ENCODE assay signal across 10 cellular contexts in genomic region chr1:3219005-3219724, GRCh38.
DNase-seq lines count a peak whose midpoint lies in the region; ATAC-seq, FAIRE-seq and TF ChIP-seq lines count a peak whose summit lies in the region.
"Had no signal": no experiment of that assay in that cellular context is flagged by ENCODE, and none has a peak within 500 bp of the region (broad histone marks: within the 10 kb centered on the region; RNA-seq: fewer than 3 reads in every experiment).

No MANE protein-coding gene starts in this region.

- H3K9ac ChIP-seq in liver (ENCODE audit: low read depth in 1 of 2, low read length in 2 of 2): no peak overlapping the region

- WGBS in ectodermal cell, 2 experiments: 70 to 73% methylated on average over 32 of the region's 32 CpGs
- 39% methylated on average over 32 of the region's 32 CpGs for WGBS in liver

- no peaks in the 10 kb centered on the region for H3K27me3 ChIP-seq in ectodermal cell (ENCODE audit: control insufficient read depth, insufficient read depth, low read length, poor library complexity, severe bottlenecking)
- peaks cover 0 to 2% (median 0%) of the 10 kb centered on the region in 4 donors for H3K27me3 ChIP-seq in liver (ENCODE audit: control insufficient read depth in 4 of 4, insufficient read depth in 4 of 4, low read length in 3 of 4)

- no peak for FAIRE-seq in GM19239 (lab: Jason Lieb, UNC)

- H3K9me3 ChIP-seq in ectodermal cell (ENCODE audit: control insufficient read depth, low read length) (no peaks in the 10 kb centered on the region), liver (ENCODE audit: control insufficient read depth in 4 of 4, low read length in 3 of 4) (no peaks in the 10 kb centered on the region)

- no peak for TF ChIP-seq CTCF in liver (IDR thresholded peaks at IDR 0.05; ENCODE audit: low read depth, low read length, missing input control)

- TF ChIP-seq RAD21 in liver (IDR thresholded peaks at IDR 0.05): peak in 1 of 2 donors; percentile 11

- ATAC-seq in GM18498 (IDR thresholded peaks at IDR 0.05; ENCODE audit: unreplicated experiment): no peak
- no peak for ATAC-seq in GM19035 (IDR thresholded peaks at IDR 0.05; ENCODE audit: unreplicated experiment)

- no peak overlapping the region for H3K4me3 ChIP-seq in ectodermal cell (ENCODE audit: insufficient read depth, low read depth, low read length)
- no peak overlapping the region for H3K4me3 ChIP-seq in liver (ENCODE audit: low read depth in 1 of 3, low read length in 3 of 3)

- H3K4me1 ChIP-seq in ectodermal cell (ENCODE audit: control insufficient read depth, insufficient read depth, low read length): peaks cover 50% of the 10 kb centered on the region
- peaks cover 3 to 12% (median 10%) of the 10 kb centered on the region in 4 donors for H3K4me1 ChIP-seq in liver (ENCODE audit: control insufficient read depth in 4 of 4, insufficient read depth in 4 of 4, low read length in 3 of 4)

- H3K27ac ChIP-seq in ectodermal cell (ENCODE audit: insufficient read depth, low read depth, low read length, poor library complexity, severe bottlenecking) (peak overlapping the region; percentile 52), liver (ENCODE audit: low read depth in 1 of 2, low read length in 2 of 2) (peak overlapping the region in 1 of 2 donors; percentile 42), temporal lobe (ENCODE audit: low read depth, low read length) (peak overlapping the region; percentile 44)

- no peaks in the 10 kb centered on the region for H3K36me3 ChIP-seq in ectodermal cell (ENCODE audit: control insufficient read depth, insufficient read depth, low read length)
- no peaks in the 10 kb centered on the region for H3K36me3 ChIP-seq in liver (ENCODE audit: control insufficient read depth in 4 of 4, insufficient read depth in 3 of 4, low read depth in 1 of 4, low read length in 3 of 4)

- peak; percentile 68 for DNase-seq in NCI-H1092 treated with DMSO at 0.1 percent for 48 hours (lab: John Stamatoyannopoulos, UW)
- no peak for DNase-seq in stimulated activated CD8-positive, alpha-beta memory T cell treated with anti-CD3 and anti-CD28 coated beads, Interleukin-4, amount 100 ng/mL, for 48 hours
- no peak for DNase-seq in GM19239 (ENCODE audit: insufficient read length, low spot score)
- DNase-seq: cerebellar nuclear complex, NCI-H1105 treated with DMSO at 0.1 percent for 48 hours had no signal

TF ChIP-seq in liver, 16 proteins besides CTCF, POLR2A, EP300 and RAD21:
- no peak for TF ChIP-seq GABPA (IDR thresholded peaks at IDR 0.05 in 1 of 2, conservative IDR thresholded peaks at IDR 0.05 in 1 of 2)
- no peak for TF ChIP-seq FOXA1 (IDR thresholded peaks at IDR 0.05)
- TF ChIP-seq EGR1 (IDR thresholded peaks at IDR 0.05; ENCODE audit: low read depth in 2 of 2): peak in 1 of 2 donors; percentile 18
- no peak for TF ChIP-seq HNF4A (conservative IDR thresholded peaks at IDR 0.05)
- TF ChIP-seq SP1 (IDR thresholded peaks at IDR 0.05): peak; percentile 21
- TF ChIP-seq FOXA2 (IDR thresholded peaks at IDR 0.05): no peak
- TF ChIP-seq NR2F2 (IDR thresholded peaks at IDR 0.05): no peak
- peak in 1 of 2 donors; percentile 37 for TF ChIP-seq JUND (IDR thresholded peaks at IDR 0.05)
